Comparison of ENCODE assay signal across 24 cellular contexts in the genomic region with DNA sequence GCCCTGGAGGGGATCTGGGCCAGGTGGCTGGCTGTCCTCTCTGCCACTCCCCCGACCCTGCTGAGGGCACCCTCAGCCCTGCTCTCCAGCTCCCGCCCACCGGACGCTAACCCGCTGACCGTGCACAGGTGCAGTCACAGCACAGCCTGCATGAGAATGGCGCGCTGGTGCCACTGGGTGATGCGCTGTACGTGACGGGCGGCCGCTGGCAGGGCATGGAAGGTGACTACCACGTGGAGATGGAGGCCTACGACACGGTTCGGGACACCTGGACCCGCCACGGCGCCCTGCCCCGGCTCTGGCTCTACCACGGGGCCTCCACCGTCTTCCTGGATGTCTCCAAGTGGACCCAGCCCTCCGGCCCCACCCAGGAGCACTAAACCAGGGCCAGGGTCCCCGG. TPM values are rescaled to one million over a fixed set of nuclear protein-coding genes. Genes with fewer than 3 reads are reported as not detected.
"Had no signal": no experiment of that assay in that cellular context is flagged by ENCODE, and none has a peak within 500 bp of the region (broad histone marks: within the 10 kb centered on the region; RNA-seq: fewer than 3 reads in every experiment).

No MANE protein-coding gene starts in this region.

- H2AFZ ChIP-seq: hepatocyte had no signal

- FAIRE-seq: colon, kidney, urothelium cell line had no signal

- H3K9ac ChIP-seq: neural progenitor cell had no signal

- H3K4me3 ChIP-seq: dorsolateral prefrontal cortex, gastroesophageal sphincter, heart left ventricle, hepatocyte, lung, mucosa of descending colon, neural progenitor cell, prostate gland, spleen, thoracic aorta, tibial nerve, upper lobe of left lung had no signal

- H3K36me3 ChIP-seq: gastroesophageal sphincter, neural progenitor cell, prostate gland, spleen, thoracic aorta, tibial nerve, upper lobe of left lung had no signal

- ATAC-seq: gastroesophageal sphincter; naive thymus-derived CD4-positive, alpha-beta T cell; sciatic nerve; stimulated activated naive B cell treated with anti-CD40 and anti-IgM and Interleukin-4, amounts not matched to agents 10 μg/mL and 1 μg/mL and 100 μg/mL, for 72 hours had no signal

- H3K9me3 ChIP-seq: gastroesophageal sphincter, heart left ventricle, mucosa of descending colon, prostate gland, spleen, thoracic aorta, tibial nerve, upper lobe of left lung had no signal

- DNase-seq: dorsolateral prefrontal cortex; effector CD4-positive, alpha-beta T cell; heart left ventricle; kidney; mucosa of descending colon; naive thymus-derived CD4-positive, alpha-beta T cell; nucleus accumbens; spleen; stimulated activated CD4-positive, alpha-beta T cell treated with anti-CD3 and anti-CD28 coated beads, Interleukin-4, amount 100 ng/mL, for 4 hours; stimulated activated naive B cell treated with anti-CD40 and anti-IgM and Interleukin-4, amounts not matched to agents 10 μg/mL and 1 μg/mL and 100 μg/mL, for 72 hours had no signal

- H3K79me2 ChIP-seq: hepatocyte had no signal

- H3K4me2 ChIP-seq: hepatocyte, neural progenitor cell had no signal

- H3K27me3 ChIP-seq: dorsolateral prefrontal cortex, gastroesophageal sphincter, heart left ventricle, hepatocyte, neural progenitor cell, spleen, tibial nerve, upper lobe of left lung had no signal

- H3K27ac ChIP-seq: dorsolateral prefrontal cortex, gastroesophageal sphincter, heart left ventricle, hepatocyte, neural progenitor cell, prostate gland, spleen, thoracic aorta, tibial nerve, upper lobe of left lung had no signal

- H3K4me1 ChIP-seq: prostate gland, tibial nerve, upper lobe of left lung had no signal

RNA-seq across cellular contexts. Expression of gene ERFE, which starts 8.1 kb away (rescaled TPM):
- total RNA-seq: left lobe of liver, tibial nerve had no signal
- polyA plus RNA-seq: naive thymus-derived CD4-positive, alpha-beta T cell had no signal

RNA-seq across cellular contexts. Expression of gene KLHL30, which starts 12.2 kb away (rescaled TPM):
- total RNA-seq: cerebellum; hepatocyte; naive thymus-derived CD4-positive, alpha-beta T cell had no signal
- polyA plus RNA-seq: naive thymus-derived CD4-positive, alpha-beta T cell had no signal

RNA-seq across cellular contexts. Expression of gene ESPNL, which starts 50.5 kb away (rescaled TPM):
- total RNA-seq: osteocyte, sciatic nerve had no signal
- polyA plus RNA-seq: naive thymus-derived CD4-positive, alpha-beta T cell had no signal
